Comparison of ENCODE assay signal across 14 cellular contexts in genomic region chr10:28463141-28463540, GRCh38.
"Had no signal": no experiment of that assay in that cellular context is flagged by ENCODE, and none has a peak within 500 bp of the region (broad histone marks: within the 10 kb centered on the region; RNA-seq: fewer than 3 reads in every experiment).

No MANE protein-coding gene starts in this region.

- DNase-seq: effector CD8-positive, alpha-beta T cell; endodermal cell; foreskin fibroblast; gastrocnemius medialis; head of caudate nucleus; natural killer cell; occipital lobe; ovary; psoas muscle; right cardiac atrium; stimulated activated CD4-positive, alpha-beta T cell treated with anti-CD3 and anti-CD28 coated beads, Interleukin-15, amount 100 ng/mL, for 24 hours; stimulated activated CD4-positive, alpha-beta T cell treated with anti-CD3 and anti-CD28 coated beads, Interleukin-2, amount 100 ng/mL, for 48 hours; stimulated activated naive B cell treated with anti-CD40 and anti-IgM and Interleukin-4, amounts not matched to agents 10 μg/mL and 1 μg/mL and 100 μg/mL, for 72 hours had no signal

- ATAC-seq: esophagus mucosa; gastrocnemius medialis; natural killer cell; psoas muscle; right cardiac atrium; stimulated activated naive B cell treated with anti-CD40 and anti-IgM and Interleukin-4, amounts not matched to agents 10 μg/mL and 1 μg/mL and 100 μg/mL, for 72 hours had no signal
